In genomic region chr11:35014352-35014751, GRCh38 we compare ENCODE assay signal across 13 cellular contexts.
DNase-seq lines count a peak whose midpoint lies in the region; ATAC-seq and TF ChIP-seq lines count a peak whose summit lies in the region.
"Had no signal": no experiment of that assay in that cellular context is flagged by ENCODE, and none has a peak within 500 bp of the region (broad histone marks: within the 10 kb centered on the region; RNA-seq: fewer than 3 reads in every experiment).

No MANE protein-coding gene starts in this region.

- ATAC-seq in foreskin keratinocyte: peak; percentile 64
- ATAC-seq in GM21529 (IDR thresholded peaks at IDR 0.05; ENCODE audit: unreplicated experiment): no peak
- ATAC-seq: right lobe of liver had no signal

- no peak overlapping the region for H3K27ac Mint-ChIP-seq in activated naive CD8-positive, alpha-beta T cell
- H3K27ac Mint-ChIP-seq in activated naive CD8-positive, alpha-beta T cell treated with anti-CD3 and anti-CD28 coated beads for 36 hours: no peak overlapping the region
- H3K27ac Mint-ChIP-seq in activated T-helper 1 cell treated with anti-CD3 and anti-CD28 coated beads, Interleukin-12 subunit alpha, Interleukin-12 subunit beta, Interleukin-2, Interleukin-4 antibody, amounts not matched to agents 30 ng/mL and 10 ng/mL and 1 ng/mL, durations not matched to agents 14 hours and 24 hours and 36 hours: peak overlapping the region; percentile 88

- H3K4me1 Mint-ChIP-seq in activated naive CD8-positive, alpha-beta T cell (ENCODE audit: low read depth): peaks cover 46% of the 10 kb centered on the region
- H3K4me1 Mint-ChIP-seq in activated naive CD8-positive, alpha-beta T cell treated with anti-CD3 and anti-CD28 coated beads for 36 hours: peaks cover 44% of the 10 kb centered on the region
- H3K4me1 Mint-ChIP-seq in activated T-helper 1 cell treated with anti-CD3 and anti-CD28 coated beads, Interleukin-12 subunit alpha, Interleukin-12 subunit beta, Interleukin-2, Interleukin-4 antibody, amounts not matched to agents 30 ng/mL and 10 ng/mL and 1 ng/mL, durations not matched to agents 14 hours and 24 hours and 36 hours (ENCODE audit: low read depth): peaks cover 46% of the 10 kb centered on the region

- peaks cover 20% of the 10 kb centered on the region for H3K4me1 ChIP-seq in foreskin keratinocyte
- H3K4me1 ChIP-seq: BLaER1, right lobe of liver had no signal

- H3K27ac ChIP-seq in foreskin keratinocyte (peak overlapping the region; percentile 60), dorsolateral prefrontal cortex (no peak overlapping the region)
- H3K27ac ChIP-seq: adrenal gland, BLaER1, right lobe of liver had no signal

- H3K4me3 Mint-ChIP-seq in activated naive CD8-positive, alpha-beta T cell: peak overlapping the region; percentile 51
- H3K4me3 Mint-ChIP-seq in activated naive CD8-positive, alpha-beta T cell treated with anti-CD3 and anti-CD28 coated beads for 36 hours: no peak overlapping the region
- peak overlapping the region; percentile 51 for H3K4me3 Mint-ChIP-seq in activated T-helper 1 cell treated with anti-CD3 and anti-CD28 coated beads, Interleukin-12 subunit alpha, Interleukin-12 subunit beta, Interleukin-2, Interleukin-4 antibody, amounts not matched to agents 30 ng/mL and 10 ng/mL and 1 ng/mL, durations not matched to agents 14 hours and 24 hours and 36 hours

- CTCF ChIA-PET in HEK293T (lab: Yijun Ruan, JAX): no interaction called here

- no peaks in the 10 kb centered on the region for H3K27me3 ChIP-seq in foreskin keratinocyte
- H3K27me3 ChIP-seq in dorsolateral prefrontal cortex: peaks cover 0 to 4% (median 0%) of the 10 kb centered on the region in 45 donors
- H3K27me3 ChIP-seq: adrenal gland, BLaER1, right lobe of liver had no signal

- no peaks in the 10 kb centered on the region for H3K36me3 Mint-ChIP-seq in activated naive CD8-positive, alpha-beta T cell
- no peaks in the 10 kb centered on the region for H3K36me3 Mint-ChIP-seq in activated naive CD8-positive, alpha-beta T cell treated with anti-CD3 and anti-CD28 coated beads for 36 hours
- H3K36me3 Mint-ChIP-seq in activated T-helper 1 cell treated with anti-CD3 and anti-CD28 coated beads, Interleukin-12 subunit alpha, Interleukin-12 subunit beta, Interleukin-2, Interleukin-4 antibody, amounts not matched to agents 30 ng/mL and 10 ng/mL and 1 ng/mL, durations not matched to agents 14 hours and 24 hours and 36 hours (ENCODE audit: low read depth): peaks cover 4% of the 10 kb centered on the region

- POLR2A ChIA-PET in HEK293T (lab: Yijun Ruan, JAX): no interaction called here

- H3K27me3 Mint-ChIP-seq in activated naive CD8-positive, alpha-beta T cell: no peaks in the 10 kb centered on the region
- no peaks in the 10 kb centered on the region for H3K27me3 Mint-ChIP-seq in activated naive CD8-positive, alpha-beta T cell treated with anti-CD3 and anti-CD28 coated beads for 36 hours
- H3K27me3 Mint-ChIP-seq in activated T-helper 1 cell treated with anti-CD3 and anti-CD28 coated beads, Interleukin-12 subunit alpha, Interleukin-12 subunit beta, Interleukin-2, Interleukin-4 antibody, amounts not matched to agents 30 ng/mL and 10 ng/mL and 1 ng/mL, durations not matched to agents 14 hours and 24 hours and 36 hours (ENCODE audit: insufficient read depth): peaks cover 9% of the 10 kb centered on the region

- no peaks in the 10 kb centered on the region for H3K9me3 Mint-ChIP-seq in activated naive CD8-positive, alpha-beta T cell (ENCODE audit: low read depth)
- H3K9me3 Mint-ChIP-seq in activated naive CD8-positive, alpha-beta T cell treated with anti-CD3 and anti-CD28 coated beads for 36 hours: no peaks in the 10 kb centered on the region
- H3K9me3 Mint-ChIP-seq in activated T-helper 1 cell treated with anti-CD3 and anti-CD28 coated beads, Interleukin-12 subunit alpha, Interleukin-12 subunit beta, Interleukin-2, Interleukin-4 antibody, amounts not matched to agents 30 ng/mL and 10 ng/mL and 1 ng/mL, durations not matched to agents 14 hours and 24 hours and 36 hours: no peaks in the 10 kb centered on the region

- intact Hi-C loops in activated T-helper 1 cell treated with anti-CD3 and anti-CD28 coated beads, Interleukin-12 subunit alpha, Interleukin-12 subunit beta, Interleukin-2, Interleukin-4 antibody, amounts not matched to agents 30 ng/mL and 10 ng/mL and 1 ng/mL, durations not matched to agents 14 hours and 24 hours and 36 hours (cut with micrococcal nuclease): loop anchor here (5.0 to 10.0 kb wide), 3 partner anchors 223 to 770 kb away; no protein-coding TSS in a partner anchor
- intact Hi-C loops in dorsolateral prefrontal cortex (cut with DNase I): no loop called here

- TF ChIP-seq CTCF in foreskin keratinocyte (conservative IDR thresholded peaks at IDR 0.05) (no peak), dorsolateral prefrontal cortex (IDR thresholded peaks at IDR 0.05 in 54 of 56, conservative IDR thresholded peaks at IDR 0.05 in 2 of 56; ENCODE audit: low read depth in 1 of 56, partially characterized antibody in 56 of 56) (no peak)

- H3K4me3 ChIP-seq in dorsolateral prefrontal cortex: no peak overlapping the region
- H3K4me3 ChIP-seq: adrenal gland, BLaER1, lung, right lobe of liver had no signal

- DNase-seq in activated naive CD8-positive, alpha-beta T cell treated with anti-CD3 and anti-CD28 coated beads for 36 hours: no peak
- DNase-seq in activated T-helper 1 cell treated with anti-CD3 and anti-CD28 coated beads, Interleukin-12 subunit alpha, Interleukin-12 subunit beta, Interleukin-2, Interleukin-4 antibody, amounts not matched to agents 30 ng/mL and 10 ng/mL and 1 ng/mL, durations not matched to agents 14 hours and 24 hours and 36 hours (ENCODE audit: low spot score): no peak
- DNase-seq in foreskin keratinocyte (peak; percentile 54 to 80), dorsolateral prefrontal cortex (no peak), HEK293T (ENCODE audit: extremely low spot score) (no peak), HPDE6-E6E7 (ENCODE audit: extremely low spot score) (no peak)
- DNase-seq: adrenal gland, NCI-H1930, right lobe of liver had no signal

TF ChIP-seq in HEK293T, 16 proteins besides CTCF, POLR2A, EP300 and RAD21:
- TF ChIP-seq ARNT (IDR thresholded peaks at IDR 0.05) (no peak), TARDBP (IDR thresholded peaks at IDR 0.05) (no peak), LEF1 (IDR thresholded peaks at IDR 0.05; ENCODE audit: borderline replicate concordance) (no peak), ELF4 (IDR thresholded peaks at IDR 0.05) (no peak), SP1 (IDR thresholded peaks at IDR 0.05) (no peak), FOXA1 (IDR thresholded peaks at IDR 0.05) (no peak), NFRKB (IDR thresholded peaks at IDR 0.05) (no peak), ZNF384 (IDR thresholded peaks at IDR 0.05) (no peak), CTBP1 (IDR thresholded peaks at IDR 0.05; ENCODE audit: borderline replicate concordance) (no peak), FOXM1 (IDR thresholded peaks at IDR 0.05; ENCODE audit: borderline replicate concordance) (no peak), BHLHE40 (IDR thresholded peaks at IDR 0.05; ENCODE audit: borderline replicate concordance) (no peak), HDGF (IDR thresholded peaks at IDR 0.05; ENCODE audit: borderline replicate concordance) (no peak), PKNOX1 (IDR thresholded peaks at IDR 0.05) (no peak), L3MBTL2 (conservative IDR thresholded peaks at IDR 0.05) (no peak), SUZ12 (IDR thresholded peaks at IDR 0.05) (no peak), FOXK2 (IDR thresholded peaks at IDR 0.05) (no peak)

Comparison
In these comparisons a context has a peak if more than half of its experiments do, and no peak if none do; other contexts are left out.
1. DNase-seq: peak in foreskin keratinocyte (2 of 2); none in activated naive CD8-positive, alpha-beta T cell treated with anti-CD3 and anti-CD28 coated beads for 36 hours (single experiment), activated T-helper 1 cell treated with anti-CD3 and anti-CD28 coated beads, Interleukin-12 subunit alpha, Interleukin-12 subunit beta, Interleukin-2, Interleukin-4 antibody, amounts not matched to agents 30 ng/mL and 10 ng/mL and 1 ng/mL, durations not matched to agents 14 hours and 24 hours and 36 hours (single experiment), dorsolateral prefrontal cortex (0 of 10), HEK293T (single experiment) and HPDE6-E6E7 (single experiment).